In genomic region chr9:130198501-130199179, GRCh38 we compare ENCODE assay signal across 21 cellular contexts. TPM values are rescaled to one million over a fixed set of nuclear protein-coding genes. Genes with fewer than 3 reads are reported as not detected.
A peak's percentile ranks its signal among the peaks of the same experiment; 100 is the strongest.
DNase-seq lines count a peak whose midpoint lies in the region; ATAC-seq and TF ChIP-seq lines count a peak whose summit lies in the region.
"Had no signal": no experiment of that assay in that cellular context is flagged by ENCODE, and none has a peak within 500 bp of the region (broad histone marks: within the 10 kb centered on the region; RNA-seq: fewer than 3 reads in every experiment).

No MANE protein-coding gene starts in this region.

- H3K36me3 Mint-ChIP-seq in stimulated activated memory B cell treated with anti-CD40 and anti-IgM and Interleukin-4, amounts not matched to agents 10 μg/mL and 1 μg/mL and 100 μg/mL, for 72 hours = no peaks in the 10 kb centered on the region

- H3K4me3 ChIP-seq in body of pancreas (no peak overlapping the region), thyroid gland (replicated peaks in 1 of 3) (no peak overlapping the region)
- H3K4me3 ChIP-seq: PC-9, upper lobe of left lung had no signal

- intact Hi-C loops in body of pancreas (cut with DNase I) = no loop called here
- intact Hi-C loops in thyroid gland (cut with DNase I) = no loop called here

- no peak overlapping the region for H3K27ac Mint-ChIP-seq in stimulated activated memory B cell treated with anti-CD40 and anti-IgM and Interleukin-4, amounts not matched to agents 10 μg/mL and 1 μg/mL and 100 μg/mL, for 72 hours
- H3K27ac Mint-ChIP-seq: activated B cell treated with CpG ODN at 0.5 μM for 24 hours; activated CD4-positive, alpha-beta memory T cell treated with anti-CD3 and anti-CD28 coated beads, Interleukin-2, amount 10 ng/mL, durations not matched to agents 7 days and 5 days had no signal

- H3K4me1 ChIP-seq in body of pancreas = peaks cover 20% of the 10 kb centered on the region
- H3K4me1 ChIP-seq in thyroid gland = peaks cover 83 to 94% of the 10 kb centered on the region in 2 donors
- H3K4me1 ChIP-seq: upper lobe of left lung had no signal

- H3K27ac ChIP-seq in RWPE1 (peak overlapping the region; percentile 95), body of pancreas (peak overlapping the region in 1 of 4 donors; percentile 16), layer of hippocampus (ENCODE audit: low read depth, low read length) (peak overlapping the region; percentile 30), thyroid gland (peak overlapping the region; percentile 91 to 98 (median 97))
- H3K27ac ChIP-seq: PC-9, upper lobe of left lung had no signal

- H3K36me3 ChIP-seq in body of pancreas (replicated peaks in 1 of 2; ENCODE audit: insufficient read depth in 1 of 2, low read depth in 2 of 2) (no peaks in the 10 kb centered on the region), thyroid gland (no peaks in the 10 kb centered on the region)
- H3K36me3 ChIP-seq: upper lobe of left lung had no signal

- H3K9me3 ChIP-seq in body of pancreas = no peaks in the 10 kb centered on the region
- no peaks in the 10 kb centered on the region for H3K9me3 ChIP-seq in thyroid gland
- H3K9me3 ChIP-seq: upper lobe of left lung had no signal

- no peak for DNase-seq in RWPE1 (ENCODE audit: low spot score)
- peak in 3 of 4 donors; percentile 27 to 68 (median 39) for DNase-seq in body of pancreas
- peak in 1 of 2 donors; percentile 34 for DNase-seq in thyroid gland
- DNase-seq in mesenteric fat pad (ENCODE audit: low spot score) = no peak
- no peak for DNase-seq in activated CD4-positive, CD25-positive, alpha-beta regulatory T cell treated with anti-CD3 and anti-CD28 coated beads, Interleukin-2, amount 50 U/mL, for 72 hours
- DNase-seq: activated B cell treated with CpG ODN at 0.5 μM for 24 hours; activated CD4-positive, alpha-beta memory T cell treated with anti-CD3 and anti-CD28 coated beads, Interleukin-2, amount 10 ng/mL, durations not matched to agents 7 days and 5 days; activated naive CD4-positive, alpha-beta T cell treated with Interleukin-2 at 50 U/mL for 16 hours; activated T-cell treated with anti-CD3 and anti-CD28 coated beads, Interleukin-2, amount 50 U/mL, for 1 hour; AML-193; dermis blood vessel endothelial cell; EL; Kasumi-1; left ventricle myocardium superior; occipital lobe; PC-9; stimulated activated CD4-positive, alpha-beta T cell treated with anti-CD3 and anti-CD28 coated beads, Interleukin-15, amount 100 ng/mL, for 24 hours had no signal

- ATAC-seq in body of pancreas (peak; percentile 38), GM18861 (IDR thresholded peaks at IDR 0.05; ENCODE audit: unreplicated experiment) (no peak)
- ATAC-seq in stimulated activated memory B cell treated with anti-CD40 and anti-IgM and Interleukin-4, amounts not matched to agents 10 μg/mL and 1 μg/mL and 100 μg/mL, for 72 hours = no peak

- peaks cover 13% of the 10 kb centered on the region for H3K27me3 Mint-ChIP-seq in stimulated activated memory B cell treated with anti-CD40 and anti-IgM and Interleukin-4, amounts not matched to agents 10 μg/mL and 1 μg/mL and 100 μg/mL, for 72 hours
- H3K27me3 Mint-ChIP-seq: activated CD4-positive, alpha-beta memory T cell treated with anti-CD3 and anti-CD28 coated beads, Interleukin-2, amount 10 ng/mL, durations not matched to agents 7 days and 5 days had no signal

- TF ChIP-seq CTCF in RWPE1 (conservative IDR thresholded peaks at IDR 0.05; ENCODE audit: low read depth) (no peak), body of pancreas (IDR thresholded peaks at IDR 0.05) (no peak), thyroid gland (IDR thresholded peaks at IDR 0.05) (no peak)

- CTCF ChIA-PET in RWPE1 (lab: Yijun Ruan, JAX) = interaction anchor here (1.7 kb wide), 1 partner anchor 38 kb away, joined by 9 read pairs; no protein-coding TSS in a partner anchor

- no peak overlapping the region for H3K4me3 Mint-ChIP-seq in stimulated activated memory B cell treated with anti-CD40 and anti-IgM and Interleukin-4, amounts not matched to agents 10 μg/mL and 1 μg/mL and 100 μg/mL, for 72 hours
- H3K4me3 Mint-ChIP-seq: activated B cell treated with CpG ODN at 0.5 μM for 24 hours; activated CD4-positive, alpha-beta memory T cell treated with anti-CD3 and anti-CD28 coated beads, Interleukin-2, amount 10 ng/mL, durations not matched to agents 7 days and 5 days had no signal

- no peaks in the 10 kb centered on the region for H3K4me1 Mint-ChIP-seq in stimulated activated memory B cell treated with anti-CD40 and anti-IgM and Interleukin-4, amounts not matched to agents 10 μg/mL and 1 μg/mL and 100 μg/mL, for 72 hours
- H3K4me1 Mint-ChIP-seq: activated B cell treated with CpG ODN at 0.5 μM for 24 hours; activated CD4-positive, alpha-beta memory T cell treated with anti-CD3 and anti-CD28 coated beads, Interleukin-2, amount 10 ng/mL, durations not matched to agents 7 days and 5 days had no signal

- WGBS in body of pancreas, 2 donors = 51 to 52% methylated on average over 10 to 12 of the region's 12 CpGs
- 53 to 78% methylated on average over 8 to 11 of the region's 12 CpGs for WGBS in thyroid gland, 2 donors

- H3K27me3 ChIP-seq in body of pancreas = no peaks in the 10 kb centered on the region
- no peaks in the 10 kb centered on the region for H3K27me3 ChIP-seq in layer of hippocampus (ENCODE audit: control insufficient read depth, insufficient read depth, low read length)
- H3K27me3 ChIP-seq in thyroid gland = no peaks in the 10 kb centered on the region
- H3K27me3 ChIP-seq: upper lobe of left lung had no signal

- H3K9me3 Mint-ChIP-seq in stimulated activated memory B cell treated with anti-CD40 and anti-IgM and Interleukin-4, amounts not matched to agents 10 μg/mL and 1 μg/mL and 100 μg/mL, for 72 hours = no peaks in the 10 kb centered on the region
- H3K9me3 Mint-ChIP-seq: activated B cell treated with CpG ODN at 0.5 μM for 24 hours; activated CD4-positive, alpha-beta memory T cell treated with anti-CD3 and anti-CD28 coated beads, Interleukin-2, amount 10 ng/mL, durations not matched to agents 7 days and 5 days had no signal

- POLR2A ChIA-PET in RWPE1 (lab: Yijun Ruan, JAX; ENCODE audit: low non-redundant PET) = no interaction called here

- TF ChIP-seq POLR2A in body of pancreas (IDR thresholded peaks at IDR 0.05) = no peak
- TF ChIP-seq POLR2A in thyroid gland (IDR thresholded peaks at IDR 0.05) = no peak

RNA-seq across cellular contexts. Expression of gene NCS1, which starts 26.4 kb away (rescaled TPM):
- total RNA-seq in body of pancreas (1 to 10 TPM; 3.9 to 4.3 TPM), thyroid gland (10 to 100 TPM; 31.0 to 85.4 (median 61.2) TPM), mesenteric fat pad (11.9 TPM)

Comparison
In these comparisons a context has a peak if more than half of its experiments do, and no peak if none do; other contexts are left out.
1. DNase-seq: peak in body of pancreas (3 of 4); none in RWPE1 (single experiment), mesenteric fat pad (single experiment) and activated CD4-positive, CD25-positive, alpha-beta regulatory T cell treated with anti-CD3 and anti-CD28 coated beads, Interleukin-2, amount 50 U/mL, for 72 hours (single experiment).